Comparison of ENCODE assay signal across 24 cellular contexts in the genomic region with DNA sequence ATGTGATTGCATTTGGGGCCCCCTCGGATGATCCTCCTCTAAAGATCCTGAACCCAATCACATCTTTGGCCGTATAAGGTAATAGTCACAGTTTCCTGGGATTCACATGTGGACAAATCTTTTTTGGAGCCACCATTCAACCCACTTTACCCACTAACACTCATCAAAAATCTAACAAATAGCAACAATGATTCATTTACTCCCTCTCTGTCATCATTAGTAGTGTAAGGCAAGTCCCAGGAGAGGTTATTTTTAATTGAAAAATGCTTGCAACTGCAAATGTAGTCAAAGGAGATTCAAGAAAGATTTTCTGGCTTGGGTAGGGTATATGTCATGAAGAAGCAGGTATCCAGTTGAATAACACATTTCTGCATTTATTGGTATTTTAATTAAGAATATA. TPM values are rescaled to one million over a fixed set of nuclear protein-coding genes. Genes with fewer than 3 reads are reported as not detected.
DNase-seq lines count a peak whose midpoint lies in the region; ATAC-seq and TF ChIP-seq lines count a peak whose summit lies in the region.
"Had no signal": no experiment of that assay in that cellular context is flagged by ENCODE, and none has a peak within 500 bp of the region (broad histone marks: within the 10 kb centered on the region; RNA-seq: fewer than 3 reads in every experiment).

No MANE protein-coding gene starts in this region.

- no peak overlapping the region for H2BK5ac ChIP-seq in IMR-90 (ENCODE audit: low read depth, low read length, poor library complexity, severe bottlenecking)

- no peak for DNase-seq in activated naive CD4-positive, alpha-beta T cell treated with anti-CD3 and anti-CD28 coated beads for 36 hours
- no peak for DNase-seq in activated naive CD4-positive, alpha-beta T cell treated with Interleukin-2 at 50 U/mL for 16 hours
- DNase-seq in IMR-90 = no peak
- no peak for DNase-seq in stimulated activated effector memory CD8-positive, alpha-beta T cell treated with anti-CD3 and anti-CD28 coated beads, Interleukin-12 subunit alpha, Interleukin-12 subunit beta, amount 100 ng/mL, for 72 hours (ENCODE audit: low spot score in 2 of 2)
- no peak for DNase-seq in transverse colon
- DNase-seq in left lobe of liver (ENCODE audit: low spot score) = no peak
- DNase-seq: Caco-2, GDM1, GOT3, MG63, NCI-H1048, NCI-H1417 treated with DMSO at 0.1 percent for 48 hours, NCI-H187, NCI-H446, NCI-H526, Peyer's patch had no signal

- H3K4ac ChIP-seq in IMR-90 (ENCODE audit: low read depth, low read length) = no peak overlapping the region

- H3K4me1 Mint-ChIP-seq in activated naive CD4-positive, alpha-beta T cell treated with anti-CD3 and anti-CD28 coated beads for 36 hours (ENCODE audit: low read depth) = peaks cover 10% of the 10 kb centered on the region
- no peaks in the 10 kb centered on the region for H3K4me1 Mint-ChIP-seq in activated T-helper 17 cell treated with anti-CD3 and anti-CD28 coated beads, Interleukin-2, amount 50 U/mL, for 72 hours
- H3K4me1 Mint-ChIP-seq in stimulated activated effector memory CD8-positive, alpha-beta T cell treated with anti-CD3 and anti-CD28 coated beads, Interleukin-12 subunit alpha, Interleukin-12 subunit beta, amount 100 ng/mL, for 72 hours = peaks cover 27% of the 10 kb centered on the region

- H3K56ac ChIP-seq in IMR-90 (ENCODE audit: extremely low read depth, insufficient read depth, low read length) = no peak overlapping the region

- H3K27me3 Mint-ChIP-seq in activated naive CD4-positive, alpha-beta T cell treated with anti-CD3 and anti-CD28 coated beads for 36 hours (ENCODE audit: low read depth) = no peaks in the 10 kb centered on the region
- no peaks in the 10 kb centered on the region for H3K27me3 Mint-ChIP-seq in activated T-helper 17 cell treated with anti-CD3 and anti-CD28 coated beads, Interleukin-2, amount 50 U/mL, for 72 hours
- H3K27me3 Mint-ChIP-seq: CD4-positive, alpha-beta memory T cell had no signal

- peak overlapping the region; percentile 32; the same call in 1 of the 2 replicates for H2BK120ac ChIP-seq in IMR-90 (ENCODE audit: low read depth, low read length)

- H3K27me3 ChIP-seq in IMR-90 (ENCODE audit: control insufficient read depth, insufficient read depth, low read length) (no peaks in the 10 kb centered on the region), transverse colon (no peaks in the 10 kb centered on the region)
- H3K27me3 ChIP-seq: BLaER1 treated with 17β-estradiol and CSF1 and Interleukin-3, amounts not matched to agents 10 nM and 100 nM; MG63; Peyer's patch; SJSA1 had no signal

- TF ChIP-seq CTCF in IMR-90 (conservative IDR thresholded peaks at IDR 0.05; ENCODE audit: low read depth, low read length) = no peak
- no peak for TF ChIP-seq CTCF in transverse colon (IDR thresholded peaks at IDR 0.05)

- 100% methylated on average over 1 of the region's 2 CpGs; no CpG with 5 or more reads in 1 of the 2 experiments for WGBS in IMR-90 (ENCODE audit: extremely low coverage in 2 of 2, insufficient read length in 1 of 2), 2 experiments
- 82 to 86% methylated on average over 2 of the region's 2 CpGs for WGBS in transverse colon (ENCODE audit: low coverage in 1 of 2), 2 donors

- no peak overlapping the region for H4K5ac ChIP-seq in IMR-90 (ENCODE audit: low read depth, low read length)

- H2BK15ac ChIP-seq in IMR-90 (ENCODE audit: low read depth, low read length) = no peak overlapping the region

- H3K27ac ChIP-seq in IMR-90 (ENCODE audit: insufficient read depth, low read length) = no peak overlapping the region
- no peak overlapping the region for H3K27ac ChIP-seq in transverse colon
- H3K27ac ChIP-seq: A549, Peyer's patch, SJSA1 had no signal

- H4K20me1 ChIP-seq in IMR-90 (ENCODE audit: insufficient read depth, low read length) = no peaks in the 10 kb centered on the region
- H4K20me1 ChIP-seq: BLaER1 treated with 17β-estradiol and CSF1 and Interleukin-3, amounts not matched to agents 10 nM and 100 nM had no signal

- H3K4me2 ChIP-seq in IMR-90 (ENCODE audit: low read depth, low read length) = no peak overlapping the region
- H3K4me2 ChIP-seq: A549 had no signal

- H3K4me1 ChIP-seq in IMR-90 (ENCODE audit: control insufficient read depth, insufficient read depth, low read length) (peaks cover 8% of the 10 kb centered on the region; the same call in 1 of the 2 replicates), transverse colon (no peaks in the 10 kb centered on the region)
- H3K4me1 ChIP-seq: A549, Caco-2, Peyer's patch had no signal

- BruUV-seq in IMR-90 (replicated peaks; lab: Mats Ljungman, UMichigan) = no TSS peak

- H3K36me3 Mint-ChIP-seq in activated naive CD4-positive, alpha-beta T cell treated with anti-CD3 and anti-CD28 coated beads for 36 hours (ENCODE audit: low read depth) = peaks cover 11% of the 10 kb centered on the region
- peaks cover 17% of the 10 kb centered on the region for H3K36me3 Mint-ChIP-seq in activated T-helper 17 cell treated with anti-CD3 and anti-CD28 coated beads, Interleukin-2, amount 50 U/mL, for 72 hours (ENCODE audit: low read depth)
- peaks cover 16% of the 10 kb centered on the region for H3K36me3 Mint-ChIP-seq in stimulated activated effector memory CD8-positive, alpha-beta T cell treated with anti-CD3 and anti-CD28 coated beads, Interleukin-12 subunit alpha, Interleukin-12 subunit beta, amount 100 ng/mL, for 72 hours
- H3K36me3 Mint-ChIP-seq: CD4-positive, alpha-beta memory T cell had no signal

- no peak overlapping the region for H3K9ac ChIP-seq in IMR-90 (ENCODE audit: low read depth, low read length)
- H3K9ac ChIP-seq: BLaER1 treated with 17β-estradiol and CSF1 and Interleukin-3, amounts not matched to agents 10 nM and 100 nM had no signal

- no peak overlapping the region for H3K4me3 ChIP-seq in IMR-90 (ENCODE audit: insufficient read depth, low read depth, low read length)
- no peak overlapping the region for H3K4me3 ChIP-seq in transverse colon
- H3K4me3 ChIP-seq: A549; BLaER1 treated with 17β-estradiol and CSF1 and Interleukin-3, amounts not matched to agents 10 nM and 100 nM; MG63; Peyer's patch; SJSA1 had no signal

- dilution Hi-C loops in IMR-90 (cut with HindIII; ENCODE audit: low sequenced_read_pairs, unreplicated experiment) = no loop called here

- H3K27ac Mint-ChIP-seq in activated naive CD4-positive, alpha-beta T cell treated with anti-CD3 and anti-CD28 coated beads for 36 hours = peak overlapping the region; percentile 65
- H3K27ac Mint-ChIP-seq in activated T-helper 17 cell treated with anti-CD3 and anti-CD28 coated beads, Interleukin-2, amount 50 U/mL, for 72 hours = peak overlapping the region; percentile 95
- H3K27ac Mint-ChIP-seq in stimulated activated effector memory CD8-positive, alpha-beta T cell treated with anti-CD3 and anti-CD28 coated beads, Interleukin-12 subunit alpha, Interleukin-12 subunit beta, amount 100 ng/mL, for 72 hours = peak overlapping the region; percentile 92

- no peak overlapping the region for H2AK5ac ChIP-seq in IMR-90 (ENCODE audit: low read depth, low read length)

- no peak overlapping the region for H4K8ac ChIP-seq in IMR-90 (ENCODE audit: low read depth in 2 of 2, low read length in 2 of 2)

- no peak overlapping the region for H3K23ac ChIP-seq in IMR-90 (ENCODE audit: low read depth, low read length)

- TF ChIP-seq EP300 in transverse colon (IDR thresholded peaks at IDR 0.05; ENCODE audit: low read depth) = no peak

- H3K9me3 Mint-ChIP-seq in activated naive CD4-positive, alpha-beta T cell treated with anti-CD3 and anti-CD28 coated beads for 36 hours = no peaks in the 10 kb centered on the region
- no peaks in the 10 kb centered on the region for H3K9me3 Mint-ChIP-seq in activated T-helper 17 cell treated with anti-CD3 and anti-CD28 coated beads, Interleukin-2, amount 50 U/mL, for 72 hours
- H3K9me3 Mint-ChIP-seq in stimulated activated effector memory CD8-positive, alpha-beta T cell treated with anti-CD3 and anti-CD28 coated beads, Interleukin-12 subunit alpha, Interleukin-12 subunit beta, amount 100 ng/mL, for 72 hours = no peaks in the 10 kb centered on the region
- H3K9me3 Mint-ChIP-seq: CD4-positive, alpha-beta memory T cell had no signal

- H2AFZ ChIP-seq in IMR-90 (replicated peaks; ENCODE audit: low read length, poor library complexity) = no peak overlapping the region

- intact Hi-C loops in activated naive CD4-positive, alpha-beta T cell treated with anti-CD3 and anti-CD28 coated beads for 36 hours (cut with micrococcal nuclease) = no loop called here
- intact Hi-C loops in IMR-90 (cut with micrococcal nuclease) (loop anchor here (5.0 kb wide), 1 partner anchor 120 kb away; a partner anchor contains a TSS), transverse colon (cut with DNase I; ENCODE audit: low total_unique reads) (no loop called here)

- no peak overlapping the region for H4K91ac ChIP-seq in IMR-90 (ENCODE audit: insufficient read depth, low read depth, low read length)

- H3K14ac ChIP-seq in IMR-90 (replicated peaks; ENCODE audit: low read depth, low read length) = no peak overlapping the region

- H3K18ac ChIP-seq in IMR-90 (ENCODE audit: low read depth, low read length) = no peak overlapping the region

- H3K36me3 ChIP-seq in IMR-90 (ENCODE audit: control insufficient read depth, insufficient read depth, low read length) (no peaks in the 10 kb centered on the region), transverse colon (no peaks in the 10 kb centered on the region)
- H3K36me3 ChIP-seq: BLaER1 treated with 17β-estradiol and CSF1 and Interleukin-3, amounts not matched to agents 10 nM and 100 nM; MG63; Peyer's patch; SJSA1 had no signal

- POLR2A ChIA-PET in IMR-90 (lab: Charles Lee; ENCODE audit: unreplicated experiment) = no interaction called here

- in situ Hi-C loops in IMR-90 (cut with MboI; ENCODE audit: low sequenced_read_pairs) (loop anchor here (25.0 kb wide), 1 partner anchor 520 kb away; no protein-coding TSS in a partner anchor), transverse colon (cut with MboI; ENCODE audit: low pct_ligation_motif_present in 1 of 4, low pct_unique_long_range_greater_than_20kb in 1 of 4, low sequenced_read_pairs in 3 of 4) (no loop called here)

- TF ChIP-seq POLR2A in IMR-90 (IDR thresholded peaks at IDR 0.05; ENCODE audit: low read depth, low read length) (no peak), transverse colon (IDR thresholded peaks at IDR 0.05) (no peak)

- no peak overlapping the region for H2AK9ac ChIP-seq in IMR-90 (replicated peaks; ENCODE audit: low read depth, low read length, poor library complexity)

- H3K4me3 Mint-ChIP-seq in activated naive CD4-positive, alpha-beta T cell treated with anti-CD3 and anti-CD28 coated beads for 36 hours = no peak overlapping the region
- no peak overlapping the region for H3K4me3 Mint-ChIP-seq in activated T-helper 17 cell treated with anti-CD3 and anti-CD28 coated beads, Interleukin-2, amount 50 U/mL, for 72 hours
- H3K4me3 Mint-ChIP-seq in stimulated activated effector memory CD8-positive, alpha-beta T cell treated with anti-CD3 and anti-CD28 coated beads, Interleukin-12 subunit alpha, Interleukin-12 subunit beta, amount 100 ng/mL, for 72 hours = no peak overlapping the region
- H3K4me3 Mint-ChIP-seq: CD4-positive, alpha-beta memory T cell had no signal

- H3K9me3 ChIP-seq in IMR-90 (ENCODE audit: control insufficient read depth, insufficient read depth, low read length) (no peaks in the 10 kb centered on the region), transverse colon (no peaks in the 10 kb centered on the region)
- H3K9me3 ChIP-seq: A549; BLaER1 treated with 17β-estradiol and CSF1 and Interleukin-3, amounts not matched to agents 10 nM and 100 nM; Caco-2; MG63; Peyer's patch; SJSA1 had no signal

- CTCF ChIA-PET in activated naive CD4-positive, alpha-beta T cell treated with anti-CD3 and anti-CD28 coated beads for 36 hours (lab: Charles Lee) = no interaction called here
- CTCF ChIA-PET in IMR-90 (lab: Yijun Ruan, JAX) = no interaction called here

- ATAC-seq in IMR-90 (ENCODE audit: low read depth) (no peak), HG02588 (IDR thresholded peaks at IDR 0.05; ENCODE audit: unreplicated experiment) (no peak), left lobe of liver (no peak)
- peak; percentile 13 for ATAC-seq in activated T-helper 17 cell treated with anti-CD3 and anti-CD28 coated beads, Interleukin-2, amount 50 U/mL, for 72 hours (replicated peaks)
- ATAC-seq in stimulated activated effector memory CD8-positive, alpha-beta T cell treated with anti-CD3 and anti-CD28 coated beads, Interleukin-12 subunit alpha, Interleukin-12 subunit beta, amount 100 ng/mL, for 72 hours = no peak
- ATAC-seq: A549, Right ventricle myocardium inferior had no signal

- no peaks in the 10 kb centered on the region for H3K79me1 ChIP-seq in IMR-90 (ENCODE audit: low read depth in 1 of 2, low read length in 2 of 2)

- H3K9me1 ChIP-seq in IMR-90 (ENCODE audit: insufficient read depth, low read length) = peaks cover 6% of the 10 kb centered on the region; the same call in 1 of the 2 replicates

- no peak for TF ChIP-seq RAD21 in IMR-90 (IDR thresholded peaks at IDR 0.05; ENCODE audit: low read length)

- H2BK20ac ChIP-seq in IMR-90 (ENCODE audit: low read depth, low read length) = peak overlapping the region; percentile 45

RNA-seq across cellular contexts. Expression of a gene that starts 9.9 kb away (rescaled TPM):
- total RNA-seq in activated naive CD4-positive, alpha-beta T cell treated with anti-CD3 and anti-CD28 coated beads for 36 hours = 1 to 10 TPM in 1 of 2 experiments, under 1 TPM in 1; 0.99 to 1.2 TPM
- total RNA-seq in IMR-90 (2012; rRNA removed) (not detected in 2 replicates), transverse colon (not detected), left lobe of liver (not detected)
- polyA plus RNA-seq in IMR-90 (2012; rRNA removed) = 0.26 TPM in 1 of 2 replicates, not detected in the other
- polyA plus RNA-seq in IMR-90 (2012; cell fraction: cytosol; rRNA removed) = 0.04 TPM in 1 of 2 replicates, not detected in the other
- not detected in 2 replicates for polyA plus RNA-seq in IMR-90 (2012; cell fraction: nucleus; rRNA removed; ENCODE audit: low replicate concordance)
- 1 to 10 TPM; 1.3 to 1.9 TPM for total RNA-seq in activated T-helper 17 cell treated with anti-CD3 and anti-CD28 coated beads, Interleukin-2, amount 50 U/mL, for 72 hours
- total RNA-seq: Caco-2, OCI-LY7, Right ventricle myocardium inferior had no signal

RNA-seq across cellular contexts. Expression of a gene that starts 58.2 kb away (rescaled TPM):
- total RNA-seq in activated naive CD4-positive, alpha-beta T cell treated with anti-CD3 and anti-CD28 coated beads for 36 hours = 10 to 100 TPM; 71.4 to 76.0 TPM
- total RNA-seq in IMR-90 (2012; rRNA removed) (2.2 and 3.0 TPM in 2 replicates), transverse colon (1 to 10 TPM in 1 of 4 donors, under 1 TPM in 1, not detected in 2; 0.82 to 1.1 TPM), left lobe of liver (0.96 TPM)
- polyA plus RNA-seq in IMR-90 (2012; rRNA removed) = 1.6 and 1.8 TPM in 2 replicates
- 0.68 and 0.73 TPM in 2 replicates for polyA plus RNA-seq in IMR-90 (2012; cell fraction: cytosol; rRNA removed)
- polyA plus RNA-seq in IMR-90 (2012; cell fraction: nucleus; rRNA removed; ENCODE audit: low replicate concordance) = 2.4 and 4.3 TPM in 2 replicates
- 10 to 100 TPM; 51.7 to 78.4 TPM for total RNA-seq in activated T-helper 17 cell treated with anti-CD3 and anti-CD28 coated beads, Interleukin-2, amount 50 U/mL, for 72 hours
- polyA plus RNA-seq: CD4-positive, alpha-beta memory T cell had no signal

Comparison
In these comparisons a context has a peak if more than half of its experiments do, and no peak if none do; other contexts are left out.
1. RNA of a gene that starts 58.2 kb away (total RNA-seq): 51.7 to 78.4 TPM in activated T-helper 17 cell treated with anti-CD3 and anti-CD28 coated beads, Interleukin-2, amount 50 U/mL, for 72 hours and 71.4 to 76.0 TPM in activated naive CD4-positive, alpha-beta T cell treated with anti-CD3 and anti-CD28 coated beads for 36 hours; 2.2 to 3.0 TPM in IMR-90, 0.96 TPM in left lobe of liver (single experiment) and 0.82 to 1.1 TPM in transverse colon; every median in the first group is over 10 times any median in the second.
2. Peak in every context shown above with its lines, with median percentiles within 50 percentile points of each other: H3K27ac Mint-ChIP-seq.